Comparison of ENCODE assay signal across 8 cellular contexts in the genomic region with DNA sequence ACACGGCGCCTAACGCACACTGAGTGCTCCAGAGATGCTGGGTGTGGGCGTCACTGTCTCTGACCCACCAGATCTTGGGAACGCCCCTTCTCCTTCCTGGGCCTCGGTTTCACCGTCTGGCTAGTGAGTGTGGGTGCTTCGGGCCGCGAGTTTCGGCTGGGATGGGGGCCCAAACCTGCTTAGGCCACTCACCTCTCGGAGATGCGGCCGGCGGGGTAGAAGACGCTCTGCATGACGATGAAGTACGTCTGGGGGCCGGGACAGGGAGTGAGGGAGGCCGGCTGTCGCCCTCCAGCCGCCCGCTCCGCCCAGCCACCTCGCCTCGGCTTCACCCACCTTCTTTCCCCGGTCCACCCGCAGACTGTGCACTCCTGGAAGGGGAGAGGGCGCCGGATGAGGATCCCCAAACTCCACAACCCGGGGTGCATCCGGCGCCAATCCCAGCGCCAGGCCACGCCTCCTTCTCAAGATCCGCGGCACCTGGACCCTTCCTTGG. TPM values are rescaled to one million over a fixed set of nuclear protein-coding genes. Genes with fewer than 3 reads are reported as not detected.
DNase-seq lines count a peak whose midpoint lies in the region; ATAC-seq and TF ChIP-seq lines count a peak whose summit lies in the region.

No MANE protein-coding gene starts in this region.

- TF ChIP-seq POLR2A in tibial nerve (IDR thresholded peaks at IDR 0.05), result no peak

- peak; percentile 39 for DNase-seq in stimulated activated CD4-positive, alpha-beta T cell treated with anti-CD3 and anti-CD28 coated beads, Interleukin-15, amount 100 ng/mL, for 24 hours
- no peak for DNase-seq in stimulated activated CD4-positive, alpha-beta T cell treated with anti-CD3 and anti-CD28 coated beads, Interleukin-4, amount 100 ng/mL, for 24 hours
- no peak for DNase-seq in activated naive CD8-positive, alpha-beta T cell treated with anti-CD3 and anti-CD28 coated beads, Interleukin-2, amount 50 U/mL, for 24 hours
- DNase-seq in kidney epithelial cell (ENCODE audit: low read depth), result no peak
- no peak for DNase-seq in tibial nerve (ENCODE audit: low spot score in 2 of 2)
- DNase-seq in NCI-H2227 (lab: John Stamatoyannopoulos, UW; ENCODE audit: unreplicated experiment), result no peak
- no peak for DNase-seq in islet precursor cell
- no peak for DNase-seq in foreskin melanocyte

- H3K4me3 ChIP-seq in kidney epithelial cell (ENCODE audit: low read depth, low read length), result peak overlapping the region; percentile 23
- H3K4me3 ChIP-seq in tibial nerve, result peak overlapping the region in 2 of 4 donors; percentile 12 to 32

- H3K9me3 Mint-ChIP-seq in activated naive CD8-positive, alpha-beta T cell treated with anti-CD3 and anti-CD28 coated beads, Interleukin-2, amount 50 U/mL, for 24 hours, result no peaks in the 10 kb centered on the region

- ATAC-seq in activated naive CD8-positive, alpha-beta T cell treated with anti-CD3 and anti-CD28 coated beads, Interleukin-2, amount 50 U/mL, for 24 hours, result no peak

- H3K27me3 Mint-ChIP-seq in activated naive CD8-positive, alpha-beta T cell treated with anti-CD3 and anti-CD28 coated beads, Interleukin-2, amount 50 U/mL, for 24 hours, result peaks cover 23% of the 10 kb centered on the region

- no peaks in the 10 kb centered on the region for H3K36me3 ChIP-seq in kidney epithelial cell (ENCODE audit: control insufficient read depth, insufficient read depth, low read length)
- no peaks in the 10 kb centered on the region for H3K36me3 ChIP-seq in tibial nerve

- 19 to 20% methylated on average over 7 to 28 of the region's 37 CpGs for WGBS in tibial nerve, 2 donors

- no peaks in the 10 kb centered on the region for H3K36me3 Mint-ChIP-seq in activated naive CD8-positive, alpha-beta T cell treated with anti-CD3 and anti-CD28 coated beads, Interleukin-2, amount 50 U/mL, for 24 hours (ENCODE audit: low read depth)

- H3K9me3 ChIP-seq in tibial nerve, result no peaks in the 10 kb centered on the region

- peaks cover 12% of the 10 kb centered on the region for H3K27me3 ChIP-seq in kidney epithelial cell (ENCODE audit: control insufficient read depth, insufficient read depth, low read length)
- peaks cover 0 to 45% of the 10 kb centered on the region in 2 donors for H3K27me3 ChIP-seq in tibial nerve

- no peak overlapping the region for H3K27ac Mint-ChIP-seq in activated naive CD8-positive, alpha-beta T cell treated with anti-CD3 and anti-CD28 coated beads, Interleukin-2, amount 50 U/mL, for 24 hours

- peaks cover 0 to 40% (median 28%) of the 10 kb centered on the region in 4 donors for H3K4me1 ChIP-seq in tibial nerve

- H3K4me1 Mint-ChIP-seq in activated naive CD8-positive, alpha-beta T cell treated with anti-CD3 and anti-CD28 coated beads, Interleukin-2, amount 50 U/mL, for 24 hours, result peaks cover 24% of the 10 kb centered on the region

- no peak overlapping the region for H3K27ac ChIP-seq in tibial nerve

- H3K4me3 Mint-ChIP-seq in activated naive CD8-positive, alpha-beta T cell treated with anti-CD3 and anti-CD28 coated beads, Interleukin-2, amount 50 U/mL, for 24 hours, result peak overlapping the region; percentile 69

- TF ChIP-seq CTCF in kidney epithelial cell (IDR thresholded peaks at IDR 0.05; ENCODE audit: insufficient read depth, low read length, poor library complexity, severe bottlenecking), result no peak
- no peak for TF ChIP-seq CTCF in tibial nerve (IDR thresholded peaks at IDR 0.05)

- TF ChIP-seq EP300 in tibial nerve (IDR thresholded peaks at IDR 0.05), result no peak

RNA-seq across cellular contexts. Expression of a gene that starts 3.6 kb away (rescaled TPM):
- total RNA-seq in kidney epithelial cell (3.6 and 4.2 TPM in 2 replicates), tibial nerve (under 1 TPM in 1 of 4 donors, not detected in 3; 0.59 TPM)

RNA-seq across cellular contexts. Expression of a gene that starts 10.2 kb away (rescaled TPM):
- 21.0 and 32.5 TPM in 2 replicates for total RNA-seq in kidney epithelial cell
- 10 to 100 TPM; 23.9 to 70.5 (median 37.0) TPM for total RNA-seq in tibial nerve

RNA-seq across cellular contexts. Expression of a gene that starts 10.6 kb away (rescaled TPM):
- total RNA-seq in kidney epithelial cell (31.8 and 33.1 TPM in 2 replicates), tibial nerve (10 to 100 TPM in 3 of 4 donors, 1 to 10 TPM in 1; 9.0 to 21.9 (median 14.7) TPM)

RNA-seq across cellular contexts. Expression of a gene that starts 27.6 kb away (rescaled TPM):
- total RNA-seq in kidney epithelial cell (25.6 and 31.1 TPM in 2 replicates), tibial nerve (100 to 1,000 TPM; 108 to 193 (median 172) TPM)

RNA-seq across cellular contexts. Expression of a gene that starts 49.5 kb away (rescaled TPM):
- total RNA-seq in kidney epithelial cell (44.8 and 56.4 TPM in 2 replicates), tibial nerve (10 to 100 TPM; 29.9 to 65.1 (median 38.7) TPM)
